In genomic region chr7:113143486-113144257, GRCh38 we compare ENCODE assay signal across 15 cellular contexts. TPM values are rescaled to one million over a fixed set of nuclear protein-coding genes. Genes with fewer than 3 reads are reported as not detected.
DNase-seq lines count a peak whose midpoint lies in the region; ATAC-seq and TF ChIP-seq lines count a peak whose summit lies in the region.
"Had no signal": no experiment of that assay in that cellular context is flagged by ENCODE, and none has a peak within 500 bp of the region (broad histone marks: within the 10 kb centered on the region; RNA-seq: fewer than 3 reads in every experiment).

No MANE protein-coding gene starts in this region.

- H3K4me2 ChIP-seq in DOHH2 (ENCODE audit: low read length), result peak overlapping the region; percentile 38

- H3K36me3 ChIP-seq in DOHH2 (ENCODE audit: control insufficient read depth, low read length), result peaks cover 5% of the 10 kb centered on the region
- H3K36me3 ChIP-seq in CD4-positive, alpha-beta memory T cell (ENCODE audit: insufficient read depth, low read length), result no peaks in the 10 kb centered on the region

- no peak overlapping the region for H3K27ac Mint-ChIP-seq in CD4-positive, alpha-beta memory T cell
- H3K27ac Mint-ChIP-seq: activated naive CD8-positive, alpha-beta T cell treated with anti-CD3 and anti-CD28 coated beads, Interleukin-2, amount 10 ng/mL, durations not matched to agents 7 days and 5 days; stimulated activated naive CD8-positive, alpha-beta T cell treated with anti-CD3 and anti-CD28 coated beads, Interleukin-15, amount 100 ng/mL, for 72 hours had no signal

- peaks cover 0 to 5% (median 0%) of the 10 kb centered on the region in 8 donors for H3K9me3 Mint-ChIP-seq in CD4-positive, alpha-beta memory T cell
- H3K9me3 Mint-ChIP-seq: activated naive CD8-positive, alpha-beta T cell treated with anti-CD3 and anti-CD28 coated beads, Interleukin-2, amount 10 ng/mL, durations not matched to agents 7 days and 5 days; stimulated activated naive CD8-positive, alpha-beta T cell treated with anti-CD3 and anti-CD28 coated beads, Interleukin-15, amount 100 ng/mL, for 72 hours had no signal

- H3K4me3 ChIP-seq in DOHH2 (ENCODE audit: low read length) (peak overlapping the region; percentile 30), dorsolateral prefrontal cortex (no peak overlapping the region)
- no peak overlapping the region for H3K4me3 ChIP-seq in CD4-positive, alpha-beta memory T cell (ENCODE audit: low read length in 2 of 2)

- ATAC-seq in GM19468 (IDR thresholded peaks at IDR 0.05; ENCODE audit: extremely low read depth, unreplicated experiment), result peak; percentile 17
- peak; percentile 70 for ATAC-seq in HG03025 (IDR thresholded peaks at IDR 0.05; ENCODE audit: low FRiP score, unreplicated experiment)
- ATAC-seq in GM19463 (IDR thresholded peaks at IDR 0.05; ENCODE audit: unreplicated experiment), result no peak
- ATAC-seq: stimulated activated naive CD8-positive, alpha-beta T cell treated with anti-CD3 and anti-CD28 coated beads, Interleukin-15, amount 100 ng/mL, for 72 hours had no signal

- H3K9me2 ChIP-seq in DOHH2 (replicated peaks; ENCODE audit: control insufficient read depth, low read length), result no peaks in the 10 kb centered on the region

- in situ Hi-C loops in GM13976 (cut with MboI; ENCODE audit: low sequenced_read_pairs, unreplicated experiment), result no loop called here

- POLR2A ChIA-PET in CD4-positive, alpha-beta memory T cell (lab: Charles Lee; ENCODE audit: partially characterized antibody), result no interaction called here

- H3K9me3 ChIP-seq in DOHH2 (ENCODE audit: control insufficient read depth, insufficient read depth, low read length), result no peaks in the 10 kb centered on the region; the same call in 1 of the 2 replicates
- no peaks in the 10 kb centered on the region for H3K9me3 ChIP-seq in CD4-positive, alpha-beta memory T cell (ENCODE audit: control insufficient read depth in 1 of 2, low read length in 2 of 2)

- peak overlapping the region; percentile 91 for H3K27ac ChIP-seq in DOHH2 (ENCODE audit: low read depth, low read length)
- H3K27ac ChIP-seq in dorsolateral prefrontal cortex, result no peak overlapping the region
- H3K27ac ChIP-seq in CD4-positive, alpha-beta memory T cell (ENCODE audit: low read depth, low read length), result no peak overlapping the region

- no peaks in the 10 kb centered on the region for H3K36me3 Mint-ChIP-seq in CD4-positive, alpha-beta memory T cell
- H3K36me3 Mint-ChIP-seq: activated naive CD8-positive, alpha-beta T cell treated with anti-CD3 and anti-CD28 coated beads, Interleukin-2, amount 10 ng/mL, durations not matched to agents 7 days and 5 days had no signal

- H3F3A ChIP-seq in DOHH2 (ENCODE audit: control insufficient read depth, insufficient read depth), result peaks cover 19% of the 10 kb centered on the region

- TF ChIP-seq CTCF in DOHH2 (IDR thresholded peaks at IDR 0.05; ENCODE audit: low read depth, low read length, poor library complexity, severe bottlenecking) (no peak), GM13976 (IDR thresholded peaks at IDR 0.05; ENCODE audit: borderline replicate concordance, control extremely low read depth, extremely low read depth, insufficient read depth, missing control alignments) (no peak), dorsolateral prefrontal cortex (IDR thresholded peaks at IDR 0.05 in 54 of 56, conservative IDR thresholded peaks at IDR 0.05 in 2 of 56; ENCODE audit: low read depth in 1 of 56, partially characterized antibody in 56 of 56) (no peak)

- peaks cover 0 to 2% (median 0%) of the 10 kb centered on the region in 4 donors for H3K4me1 Mint-ChIP-seq in CD4-positive, alpha-beta memory T cell
- H3K4me1 Mint-ChIP-seq: activated naive CD8-positive, alpha-beta T cell treated with anti-CD3 and anti-CD28 coated beads, Interleukin-2, amount 10 ng/mL, durations not matched to agents 7 days and 5 days; stimulated activated naive CD8-positive, alpha-beta T cell treated with anti-CD3 and anti-CD28 coated beads, Interleukin-15, amount 100 ng/mL, for 72 hours had no signal

- H3K79me2 ChIP-seq in DOHH2 (ENCODE audit: control insufficient read depth, low read length), result no peaks in the 10 kb centered on the region

- no peaks in the 10 kb centered on the region for H4K20me1 ChIP-seq in DOHH2 (ENCODE audit: control insufficient read depth, insufficient read depth, low read depth, low read length)

- peaks cover 14 to 18% of the 10 kb centered on the region in 2 donors for H3K27me3 Mint-ChIP-seq in CD4-positive, alpha-beta memory T cell

- CTCF ChIA-PET in CD4-positive, alpha-beta memory T cell (lab: Charles Lee; ENCODE audit: partially characterized antibody), result no interaction called here

- no peaks in the 10 kb centered on the region for H3K27me3 ChIP-seq in DOHH2 (ENCODE audit: control insufficient read depth, low read length)
- no peaks in the 10 kb centered on the region for H3K27me3 ChIP-seq in dorsolateral prefrontal cortex
- no peaks in the 10 kb centered on the region for H3K27me3 ChIP-seq in CD4-positive, alpha-beta memory T cell (ENCODE audit: insufficient read depth, low read length)

- H3K4me1 ChIP-seq in DOHH2 (ENCODE audit: control insufficient read depth, low read length), result peaks cover 64% of the 10 kb centered on the region
- no peaks in the 10 kb centered on the region for H3K4me1 ChIP-seq in CD4-positive, alpha-beta memory T cell (ENCODE audit: insufficient read depth, low read length)

- DNase-seq in NOMO-1 treated with DMSO at 0.1 percent for 48 hours (lab: John Stamatoyannopoulos, UW; ENCODE audit: unreplicated experiment) (peak; percentile 66), GM13976 (ENCODE audit: low spot score) (no peak), dorsolateral prefrontal cortex (no peak)
- DNase-seq in CD4-positive, alpha-beta memory T cell, result no peak
- DNase-seq: activated CD4-positive, alpha-beta T cell treated with anti-CD3 and anti-CD28 coated beads for 4 hours; activated naive CD8-positive, alpha-beta T cell treated with anti-CD3 and anti-CD28 coated beads, Interleukin-2, amount 10 ng/mL, durations not matched to agents 7 days and 5 days; GDM1; hippocampal formation; NCI-H1436; stimulated activated CD4-positive, alpha-beta T cell treated with anti-CD3 and anti-CD28 coated beads, Interleukin-12 subunit alpha, Interleukin-12 subunit beta, amount 100 ng/mL, for 4 hours; stimulated activated naive CD8-positive, alpha-beta T cell treated with anti-CD3 and anti-CD28 coated beads, Interleukin-15, amount 100 ng/mL, for 72 hours had no signal

- intact Hi-C loops in dorsolateral prefrontal cortex (cut with DNase I), result no loop called here
- intact Hi-C loops in CD4-positive, alpha-beta memory T cell (cut with micrococcal nuclease), result no loop called here

- H3K4me3 Mint-ChIP-seq in CD4-positive, alpha-beta memory T cell, result no peak overlapping the region
- H3K4me3 Mint-ChIP-seq: activated naive CD8-positive, alpha-beta T cell treated with anti-CD3 and anti-CD28 coated beads, Interleukin-2, amount 10 ng/mL, durations not matched to agents 7 days and 5 days; stimulated activated naive CD8-positive, alpha-beta T cell treated with anti-CD3 and anti-CD28 coated beads, Interleukin-15, amount 100 ng/mL, for 72 hours had no signal

RNA-seq across cellular contexts. Expression of gene SMIM30, which starts 25.3 kb away (rescaled TPM):
- total RNA-seq in dorsolateral prefrontal cortex, result 10 to 100 TPM; 13.4 to 37.6 (median 21.0) TPM
- 10 to 100 TPM; 21.6 to 21.8 TPM for total RNA-seq in CD4-positive, alpha-beta memory T cell
- polyA plus RNA-seq in CD4-positive, alpha-beta memory T cell, result 10 to 100 TPM; 41.4 to 98.2 TPM

RNA-seq across cellular contexts. Expression of gene GPR85, which starts 57.0 kb away (rescaled TPM):
- total RNA-seq in dorsolateral prefrontal cortex, result 10 to 100 TPM; 10.1 to 30.1 (median 19.7) TPM
- not detected for total RNA-seq in CD4-positive, alpha-beta memory T cell
- not detected for polyA plus RNA-seq in CD4-positive, alpha-beta memory T cell
- total RNA-seq: activated naive CD8-positive, alpha-beta T cell treated with anti-CD3 and anti-CD28 coated beads, Interleukin-2, amount 10 ng/mL, durations not matched to agents 7 days and 5 days had no signal

Comparison
In these comparisons a context has a peak if more than half of its experiments do, and no peak if none do; other contexts are left out.
1. RNA of gene GPR85, which starts 57.0 kb away (total RNA-seq): 10.1 to 30.1 TPM in dorsolateral prefrontal cortex; not detected in CD4-positive, alpha-beta memory T cell; every median in the first group is over 10 times any median in the second.